In genomic region chr2:73561422-73561821, GRCh38 we compare ENCODE assay signal across 1 cellular context.
TF ChIP-seq lines count a peak whose summit lies in the region.

No MANE protein-coding gene starts in this region.

TF ChIP-seq in HepG2, 621 proteins besides CTCF, POLR2A, EP300 and RAD21:
- TF ChIP-seq CEBPG (CRISPR knock-in tag; IDR thresholded peaks at IDR 0.05), result 0 out of 2 replicates have a peak, but pooled peaks have one; percentile 24
- TF ChIP-seq ZNF713 (CRISPR knock-in tag; IDR thresholded peaks at IDR 0.05), result no peak
- no peak for TF ChIP-seq MXD3 (CRISPR knock-in tag; IDR thresholded peaks at IDR 0.05)
- TF ChIP-seq RXRA (CRISPR knock-in tag; IDR thresholded peaks at IDR 0.05), result no peak
- no peak for TF ChIP-seq KDM1A (CRISPR knock-in tag; IDR thresholded peaks at IDR 0.05)
- peak; percentile 52; the same call in 1 of the 2 replicates for TF ChIP-seq SIX4 (CRISPR knock-in tag; IDR thresholded peaks at IDR 0.05)
- TF ChIP-seq ZBTB42 (CRISPR knock-in tag; IDR thresholded peaks at IDR 0.05), result no peak
- TF ChIP-seq STAG1 (CRISPR knock-in tag; IDR thresholded peaks at IDR 0.05), result no peak
- TF ChIP-seq TGIF2 (CRISPR knock-in tag; IDR thresholded peaks at IDR 0.05), result no peak
- TF ChIP-seq CEBPB (IDR thresholded peaks at IDR 0.05; ENCODE audit: borderline replicate concordance, low read depth, low read length), result peak; percentile 87
- no peak for TF ChIP-seq YEATS2 (CRISPR knock-in tag; IDR thresholded peaks at IDR 0.05; ENCODE audit: borderline replicate concordance)
- TF ChIP-seq MAF1 (CRISPR knock-in tag; IDR thresholded peaks at IDR 0.05; ENCODE audit: borderline replicate concordance), result no peak
- TF ChIP-seq ARID2 (CRISPR knock-in tag; IDR thresholded peaks at IDR 0.05; ENCODE audit: borderline replicate concordance), result no peak
- no peak for TF ChIP-seq ZNF646 (CRISPR knock-in tag; IDR thresholded peaks at IDR 0.05)
TF ChIP-seq in HepG2: peak in this region for 3.
